Comparison of ENCODE assay signal across 17 cellular contexts in the genomic region with DNA sequence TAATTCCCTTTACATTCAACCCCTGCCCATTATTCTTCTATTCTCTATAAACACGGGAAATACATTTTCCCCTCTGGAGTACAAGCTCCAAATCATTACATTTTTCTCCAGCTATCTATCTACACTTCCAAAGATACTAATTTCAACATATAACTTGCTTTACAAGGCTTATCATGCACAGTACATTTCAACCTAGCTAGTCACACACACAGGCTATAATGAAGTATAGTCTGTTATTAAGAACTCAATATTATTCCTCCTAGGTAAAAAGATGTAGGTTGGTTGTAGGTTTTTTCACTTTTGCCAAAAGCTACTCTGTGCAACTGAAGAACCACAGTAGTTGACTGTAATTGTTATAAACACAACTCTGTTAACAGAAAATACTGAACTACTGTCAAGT. TPM values are rescaled to one million over a fixed set of nuclear protein-coding genes. Genes with fewer than 3 reads are reported as not detected.
A peak's percentile ranks its signal among the peaks of the same experiment; 100 is the strongest.
DNase-seq lines count a peak whose midpoint lies in the region; ATAC-seq, FAIRE-seq and TF ChIP-seq lines count a peak whose summit lies in the region.
"Had no signal": no experiment of that assay in that cellular context is flagged by ENCODE, and none has a peak within 500 bp of the region (broad histone marks: within the 10 kb centered on the region; RNA-seq: fewer than 3 reads in every experiment).

No MANE protein-coding gene starts in this region.

- H3K4me1 Mint-ChIP-seq in CD8-positive, alpha-beta T cell (ENCODE audit: low read depth): peaks cover 60% of the 10 kb centered on the region
- peaks cover 77% of the 10 kb centered on the region for H3K4me1 Mint-ChIP-seq in WTC11

- no peaks in the 10 kb centered on the region for H3K27me3 Mint-ChIP-seq in CD8-positive, alpha-beta T cell (ENCODE audit: low read depth)
- H3K27me3 Mint-ChIP-seq in WTC11 (ENCODE audit: low read depth): no peaks in the 10 kb centered on the region

- H3K4me1 ChIP-seq in CD8-positive, alpha-beta T cell (ENCODE audit: insufficient read depth, low read length): peaks cover 17% of the 10 kb centered on the region
- peaks cover 0 to 55% (median 3%) of the 10 kb centered on the region in 4 donors for H3K4me1 ChIP-seq in right lobe of liver
- H3K4me1 ChIP-seq in thyroid gland: peaks cover 7 to 10% of the 10 kb centered on the region in 2 donors

- peak; percentile 43 for FAIRE-seq in H54 (lab: Jason Lieb, UNC)
- FAIRE-seq: HTR-8/SVneo had no signal

- ATAC-seq in CD8-positive, alpha-beta T cell: no peak
- ATAC-seq in WTC11: no peak
- ATAC-seq in right lobe of liver: peak; percentile 34 to 56 (median 38)
- ATAC-seq in HG02610 (IDR thresholded peaks at IDR 0.05; ENCODE audit: unreplicated experiment): no peak
- ATAC-seq: Right ventricle myocardium inferior had no signal

- H3K27me3 ChIP-seq in CD8-positive, alpha-beta T cell (ENCODE audit: insufficient read depth, low read length): no peaks in the 10 kb centered on the region
- H3K27me3 ChIP-seq in right lobe of liver: no peaks in the 10 kb centered on the region
- H3K27me3 ChIP-seq in thyroid gland: no peaks in the 10 kb centered on the region
- H3K27me3 ChIP-seq: Peyer's patch had no signal

- H3K36me3 ChIP-seq in CD8-positive, alpha-beta T cell (ENCODE audit: insufficient read depth, low read length): peaks cover 4% of the 10 kb centered on the region
- H3K36me3 ChIP-seq in right lobe of liver (no peaks in the 10 kb centered on the region), thyroid gland (no peaks in the 10 kb centered on the region)

- no peaks in the 10 kb centered on the region for H3K9me3 ChIP-seq in CD8-positive, alpha-beta T cell (ENCODE audit: low read length)
- H3K9me3 ChIP-seq in right lobe of liver: no peaks in the 10 kb centered on the region
- H3K9me3 ChIP-seq in thyroid gland: no peaks in the 10 kb centered on the region
- H3K9me3 ChIP-seq: Peyer's patch had no signal

- TF ChIP-seq POLR2A in H54 (IDR thresholded peaks at IDR 0.05; ENCODE audit: low read depth, low read length) (no peak), right lobe of liver (IDR thresholded peaks at IDR 0.05) (no peak), thyroid gland (IDR thresholded peaks at IDR 0.05) (no peak)

- peaks cover 40% of the 10 kb centered on the region for H3K36me3 Mint-ChIP-seq in CD8-positive, alpha-beta T cell
- peaks cover 28% of the 10 kb centered on the region for H3K36me3 Mint-ChIP-seq in WTC11

- H3K9me3 Mint-ChIP-seq in CD8-positive, alpha-beta T cell: no peaks in the 10 kb centered on the region
- H3K9me3 Mint-ChIP-seq in WTC11: no peaks in the 10 kb centered on the region

- no peak overlapping the region for H3K4me3 ChIP-seq in CD8-positive, alpha-beta T cell (ENCODE audit: low read depth, low read length)
- H3K4me3 ChIP-seq in right lobe of liver (peak overlapping the region in 1 of 3 donors; percentile 4), thyroid gland (replicated peaks in 1 of 3) (no peak overlapping the region)
- H3K4me3 ChIP-seq: Peyer's patch had no signal

- H3K27ac Mint-ChIP-seq in CD8-positive, alpha-beta T cell: peak overlapping the region; percentile 6
- H3K27ac Mint-ChIP-seq in WTC11: peak overlapping the region; percentile 7; the same call in 1 of the 2 replicates

- 17% methylated on average over 1 of the region's 1 CpG for WGBS in right lobe of liver (ENCODE audit: insufficient coverage, low coverage, low lambda C conversion rate, missing lambda C conversion rate)
- WGBS in thyroid gland, 2 donors: 92 to 94% methylated on average over 1 of the region's 1 CpG

- no peak overlapping the region for H3K27ac ChIP-seq in CD8-positive, alpha-beta T cell (ENCODE audit: low read depth, low read length)
- H3K27ac ChIP-seq in right lobe of liver (peak overlapping the region; percentile 55 to 94 (median 81)), thyroid gland (no peak overlapping the region)
- H3K27ac ChIP-seq: HL-60, Peyer's patch had no signal

- no peak overlapping the region for H3K4me3 Mint-ChIP-seq in CD8-positive, alpha-beta T cell
- no peak overlapping the region; the same call in 1 of the 2 replicates for H3K4me3 Mint-ChIP-seq in WTC11

- CTCF ChIA-PET in CD8-positive, alpha-beta T cell (lab: Charles Lee): no interaction called here
- CTCF ChIA-PET in WTC11 (lab: Charles Lee): interaction anchor here (1.1 kb wide), 1 partner anchor 125 kb away, joined by 4 read pairs; no protein-coding TSS in a partner anchor

- intact Hi-C loops in CD8-positive, alpha-beta T cell (cut with DNase I, micrococcal nuclease): loop anchor here in 1 of 2 experiments (10.0 kb wide), 1 partner anchor 333 kb away; a partner anchor contains a TSS
- intact Hi-C loops in right lobe of liver (cut with DNase I): no loop called here
- intact Hi-C loops in thyroid gland (cut with DNase I): no loop called here

- TF ChIP-seq CTCF in CD8-positive, alpha-beta T cell (IDR thresholded peaks at IDR 0.05): no peak
- TF ChIP-seq CTCF in WTC11 (IDR thresholded peaks at IDR 0.05) (no peak), right lobe of liver (IDR thresholded peaks at IDR 0.05) (no peak), thyroid gland (IDR thresholded peaks at IDR 0.05) (no peak)

- no peak for DNase-seq in CD8-positive, alpha-beta T cell
- no peak for DNase-seq in H54 (ENCODE audit: insufficient read length, low spot score)
- DNase-seq in WTC11 (ENCODE audit: low spot score): no peak
- no peak for DNase-seq in right lobe of liver
- DNase-seq in stimulated activated CD4-positive, alpha-beta T cell treated with anti-CD3 and anti-CD28 coated beads, Interleukin-2, amount 100 ng/mL, for 24 hours: no peak
- DNase-seq in thyroid gland: no peak
- no peak for DNase-seq in NCI-H2081 (lab: John Stamatoyannopoulos, UW)
- DNase-seq: C1 segment of cervical spinal cord, DMS153, NCI-H146, NCI-H2081 treated with DMSO at 0.1 percent for 48 hours, NCI-H524, Peyer's patch had no signal

- POLR2A ChIA-PET in CD8-positive, alpha-beta T cell (lab: Charles Lee): no interaction called here
- POLR2A ChIA-PET in WTC11 (lab: Charles Lee): no interaction called here

TF ChIP-seq in WTC11, 78 proteins besides CTCF, POLR2A, EP300 and RAD21:
- TF ChIP-seq NFATC4 (CRISPR knock-in tag; IDR thresholded peaks at IDR 0.05) (no peak), MXD4 (CRISPR knock-in tag; IDR thresholded peaks at IDR 0.05; ENCODE audit: borderline replicate concordance) (no peak), ZNF219 (CRISPR knock-in tag; IDR thresholded peaks at IDR 0.05; ENCODE audit: borderline replicate concordance) (no peak), TCF7 (CRISPR knock-in tag; IDR thresholded peaks at IDR 0.05; ENCODE audit: low read depth) (no peak)
- TF ChIP-seq, protein P1, sequence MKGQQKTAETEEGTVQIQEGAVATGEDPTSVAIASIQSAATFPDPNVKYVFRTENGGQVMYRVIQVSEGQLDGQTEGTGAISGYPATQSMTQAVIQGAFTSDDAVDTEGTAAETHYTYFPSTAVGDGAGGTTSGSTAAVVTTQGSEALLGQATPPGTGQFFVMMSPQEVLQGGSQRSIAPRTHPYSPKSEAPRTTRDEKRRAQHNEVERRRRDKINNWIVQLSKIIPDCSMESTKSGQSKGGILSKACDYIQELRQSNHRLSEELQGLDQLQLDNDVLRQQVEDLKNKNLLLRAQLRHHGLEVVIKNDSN (CRISPR knock-in tag; IDR thresholded peaks at IDR 0.05): no peak
- TF ChIP-seq, protein P2, sequence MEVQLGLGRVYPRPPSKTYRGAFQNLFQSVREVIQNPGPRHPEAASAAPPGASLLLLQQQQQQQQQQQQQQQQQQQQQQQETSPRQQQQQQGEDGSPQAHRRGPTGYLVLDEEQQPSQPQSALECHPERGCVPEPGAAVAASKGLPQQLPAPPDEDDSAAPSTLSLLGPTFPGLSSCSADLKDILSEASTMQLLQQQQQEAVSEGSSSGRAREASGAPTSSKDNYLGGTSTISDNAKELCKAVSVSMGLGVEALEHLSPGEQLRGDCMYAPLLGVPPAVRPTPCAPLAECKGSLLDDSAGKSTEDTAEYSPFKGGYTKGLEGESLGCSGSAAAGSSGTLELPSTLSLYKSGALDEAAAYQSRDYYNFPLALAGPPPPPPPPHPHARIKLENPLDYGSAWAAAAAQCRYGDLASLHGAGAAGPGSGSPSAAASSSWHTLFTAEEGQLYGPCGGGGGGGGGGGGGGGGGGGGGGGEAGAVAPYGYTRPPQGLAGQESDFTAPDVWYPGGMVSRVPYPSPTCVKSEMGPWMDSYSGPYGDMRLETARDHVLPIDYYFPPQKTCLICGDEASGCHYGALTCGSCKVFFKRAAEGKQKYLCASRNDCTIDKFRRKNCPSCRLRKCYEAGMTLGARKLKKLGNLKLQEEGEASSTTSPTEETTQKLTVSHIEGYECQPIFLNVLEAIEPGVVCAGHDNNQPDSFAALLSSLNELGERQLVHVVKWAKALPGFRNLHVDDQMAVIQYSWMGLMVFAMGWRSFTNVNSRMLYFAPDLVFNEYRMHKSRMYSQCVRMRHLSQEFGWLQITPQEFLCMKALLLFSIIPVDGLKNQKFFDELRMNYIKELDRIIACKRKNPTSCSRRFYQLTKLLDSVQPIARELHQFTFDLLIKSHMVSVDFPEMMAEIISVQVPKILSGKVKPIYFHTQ (CRISPR knock-in tag; IDR thresholded peaks at IDR 0.05): no peak

RNA-seq across cellular contexts. Expression of a gene that starts 8.1 kb away (rescaled TPM):
- 10 to 100 TPM; 31.0 to 32.9 TPM for total RNA-seq in CD8-positive, alpha-beta T cell
- 47.7 to 49.6 TPM (median 49.3 TPM) in 3 replicates for total RNA-seq in WTC11 (2021)
- total RNA-seq in right lobe of liver: 10 to 100 TPM; 12.6 to 15.2 (median 13.8) TPM
- 10 to 100 TPM in 3 of 4 donors, 1 to 10 TPM in 1; 9.8 to 16.9 (median 12.5) TPM for total RNA-seq in thyroid gland

Comparison
In these comparisons a context has a peak if more than half of its experiments do, and no peak if none do; other contexts are left out.
1. ATAC-seq: peak in right lobe of liver (4 of 4); none in CD8-positive, alpha-beta T cell (single experiment), WTC11 (single experiment) and HG02610 (single experiment).
2. H3K27ac ChIP-seq: peak in right lobe of liver (3 of 3); none in CD8-positive, alpha-beta T cell (single experiment) and thyroid gland (0 of 3).